1 cellular context compared by ENCODE assay signal in the genomic region with DNA sequence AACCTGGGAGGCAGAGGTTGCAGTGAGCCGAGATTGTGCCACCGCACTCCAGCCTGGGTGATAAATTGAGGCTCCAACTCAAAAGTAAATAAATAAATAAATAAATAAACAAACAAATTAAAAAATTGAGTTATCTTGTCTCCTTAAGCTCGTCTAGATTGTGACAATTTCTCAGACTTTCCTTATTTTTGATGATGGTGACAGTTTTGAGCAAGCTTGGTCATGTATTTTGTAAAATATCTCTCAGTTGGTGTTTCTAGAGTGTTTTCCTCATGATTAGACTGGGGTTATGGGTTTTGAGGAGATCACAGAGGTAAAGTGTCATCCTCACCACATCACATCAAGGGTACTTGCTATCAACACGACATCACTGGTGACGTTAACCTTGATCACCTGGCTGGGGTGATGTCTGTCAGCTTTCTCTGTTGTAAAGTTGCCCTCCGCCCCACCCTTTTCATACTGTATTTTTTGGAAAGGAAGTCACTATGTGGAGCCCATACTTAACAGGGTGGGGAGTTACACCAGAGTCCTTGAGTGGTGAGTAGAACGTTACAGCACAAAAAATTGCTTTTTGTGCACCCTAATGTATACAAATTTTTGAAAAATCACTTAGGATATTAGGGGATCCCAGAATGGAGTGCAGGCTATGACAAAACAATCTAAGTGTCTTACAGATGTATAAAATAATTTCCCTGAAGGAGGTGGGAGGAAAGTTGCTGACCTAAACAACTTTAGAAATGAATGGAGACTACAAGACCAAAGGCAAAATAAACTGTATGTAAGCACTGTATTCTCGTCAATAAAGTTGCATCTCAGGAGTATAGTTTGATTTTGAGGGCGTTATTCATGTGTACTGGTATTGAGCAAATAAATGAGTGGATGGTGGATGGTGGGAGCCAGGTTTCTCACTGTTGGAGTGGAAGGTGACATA.
A peak's percentile ranks its signal among the peaks of the same experiment; 100 is the strongest.
TF ChIP-seq lines count a peak whose summit lies in the region.

No MANE protein-coding gene starts in this region.

TF ChIP-seq in IMR-90, 13 proteins besides CTCF, POLR2A, EP300 and RAD21:
- no peak for TF ChIP-seq RFX5 (IDR thresholded peaks at IDR 0.05; ENCODE audit: low read depth, low read length)
- TF ChIP-seq MAFK (IDR thresholded peaks at IDR 0.05; ENCODE audit: low read depth, low read length): peak; percentile 79
